8 cellular contexts compared by ENCODE assay signal in the genomic region with DNA sequence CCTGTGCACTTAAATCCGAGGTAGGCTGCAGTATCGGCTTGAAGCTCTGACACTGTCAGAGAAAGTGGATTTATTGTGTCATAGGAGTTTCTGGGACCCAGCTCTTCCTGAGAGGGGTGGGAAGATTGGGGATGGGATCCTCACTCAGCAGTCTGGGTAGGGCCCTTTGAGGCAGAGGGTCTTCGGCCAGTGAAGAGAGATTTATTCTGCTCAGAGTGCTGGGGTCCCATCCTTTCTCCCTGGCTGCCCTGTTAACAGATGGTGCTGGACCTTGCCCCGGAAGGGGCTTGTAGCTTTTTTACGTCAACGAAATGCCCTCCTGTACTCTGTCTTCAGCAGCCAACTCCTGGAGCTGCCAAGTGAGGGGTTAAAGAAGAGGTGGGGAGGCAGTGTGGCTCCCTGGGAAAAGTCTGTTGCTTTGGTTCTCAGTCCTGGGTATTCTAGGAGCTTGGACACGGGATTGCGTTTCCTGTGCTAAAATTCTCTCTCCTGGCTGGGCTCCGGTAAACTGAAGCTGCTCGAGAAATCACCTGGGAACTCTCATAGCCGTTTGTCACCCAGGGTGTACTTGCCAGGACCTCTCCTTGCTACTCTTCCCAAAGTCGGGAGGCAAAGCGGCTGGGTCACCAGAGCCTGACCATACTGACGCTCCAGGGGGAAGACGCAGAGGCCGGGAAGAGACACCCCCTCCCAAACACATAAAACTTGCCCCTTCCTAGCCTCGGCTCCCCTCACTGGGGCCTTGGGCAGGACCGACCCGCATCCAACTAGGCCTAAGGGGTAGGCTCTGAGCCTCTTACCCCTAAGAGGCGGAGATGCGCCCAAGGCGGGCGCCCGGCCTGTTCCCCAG. TPM values are rescaled to one million over a fixed set of nuclear protein-coding genes. Genes with fewer than 3 reads are reported as not detected.
DNase-seq lines count a peak whose midpoint lies in the region; ATAC-seq, FAIRE-seq and TF ChIP-seq lines count a peak whose summit lies in the region.

No MANE protein-coding gene starts in this region.

- H2BK12ac ChIP-seq in H1 (ENCODE audit: low read depth, low read length): no peak overlapping the region

- TF ChIP-seq CTCF in OCI-LY1 (IDR thresholded peaks at IDR 0.05; ENCODE audit: low read length) (no peak), H1 (IDR thresholded peaks at IDR 0.05; ENCODE audit: control extremely low read depth in 1 of 3, insufficient read depth in 1 of 3, low read depth in 1 of 3, low read length in 3 of 3) (no peak)

- no peak overlapping the region for H2BK5ac ChIP-seq in H1 (ENCODE audit: low read depth, low read length)

- H3K9me2 ChIP-seq in OCI-LY1 (ENCODE audit: low read depth, low read length): no peaks in the 10 kb centered on the region

- TF ChIP-seq EP300 in H1 (IDR thresholded peaks at IDR 0.05; ENCODE audit: borderline replicate concordance in 1 of 2, low read depth in 2 of 2, low read length in 2 of 2): no peak

- H3K23ac ChIP-seq in H1 (ENCODE audit: insufficient read length): no peak overlapping the region

- H3K4ac ChIP-seq in H1 (replicated peaks; ENCODE audit: insufficient read length, low read depth, low read length): no peak overlapping the region

- no peak overlapping the region for H2AK5ac ChIP-seq in H1 (ENCODE audit: low read depth, low read length)

- no peak for TF ChIP-seq POLR2A in H1 (IDR thresholded peaks at IDR 0.05; ENCODE audit: control extremely low read depth in 1 of 2, low read depth in 2 of 2, low read length in 2 of 2)

- ATAC-seq in activated CD8-positive, alpha-beta memory T cell treated with anti-CD3 and anti-CD28 coated beads, Interleukin-2, amount 10 ng/mL, durations not matched to agents 7 days and 5 days: no peak

- no peak for DNase-seq in activated CD8-positive, alpha-beta memory T cell treated with anti-CD3 and anti-CD28 coated beads, Interleukin-2, amount 10 ng/mL, durations not matched to agents 7 days and 5 days
- DNase-seq in activated CD8-positive, alpha-beta memory T cell treated with anti-CD3 and anti-CD28 coated beads for 24 hours: no peak
- DNase-seq in H1 (ENCODE audit: low read depth in 1 of 2, low spot score in 2 of 2): no peak
- no peak for DNase-seq in T-helper 9 cell
- no peak for DNase-seq in posterior vena cava (ENCODE audit: low spot score)
- no peak for DNase-seq in NCI-H526 (lab: John Stamatoyannopoulos, UW)

- peaks cover 2% of the 10 kb centered on the region for H3K23me2 ChIP-seq in H1 (ENCODE audit: low read depth, low read length)

- peaks cover 3% of the 10 kb centered on the region; the same call in 1 of the 2 replicates for H3K79me1 ChIP-seq in H1 (ENCODE audit: low read depth, low read length)

- H3K9me3 Mint-ChIP-seq in activated CD8-positive, alpha-beta memory T cell treated with anti-CD3 and anti-CD28 coated beads, Interleukin-2, amount 10 ng/mL, durations not matched to agents 7 days and 5 days (ENCODE audit: low read depth): no peaks in the 10 kb centered on the region

- POLR2A ChIA-PET in H1 (lab: Charles Lee; ENCODE audit: partially characterized antibody): interaction anchor here (0.7 to 8.9 kb wide), 7 partner anchors 8 to 132 kb away, joined by 3 to 94 read pairs (median 3); partner anchors contain the start of genes NAGA and NDUFA6

- no peak overlapping the region for H2AFZ ChIP-seq in OCI-LY1 (ENCODE audit: low read length)
- H2AFZ ChIP-seq in H1 (ENCODE audit: low read length): no peak overlapping the region

- H3K18ac ChIP-seq in H1 (ENCODE audit: extremely low read depth, low read length): 0 out of 2 replicates have a peak overlapping the region, but pooled peaks have one; percentile 1

- H3K4me1 ChIP-seq in OCI-LY1 (ENCODE audit: insufficient read depth, low read length, severe bottlenecking): peaks cover 17% of the 10 kb centered on the region
- peaks cover 2 to 7% (median 5%) of the 10 kb centered on the region in 4 experiments for H3K4me1 ChIP-seq in H1 (replicated peaks in 1 of 4; ENCODE audit: control insufficient read depth in 3 of 4, insufficient read depth in 4 of 4, low read length in 3 of 4)
- H3K4me1 ChIP-seq in muscle layer of colon (ENCODE audit: insufficient read depth, low read length): peaks cover 27% of the 10 kb centered on the region

- no peak overlapping the region for H3K14ac ChIP-seq in H1 (ENCODE audit: insufficient read length)

- H3K4me3 Mint-ChIP-seq in activated CD8-positive, alpha-beta memory T cell treated with anti-CD3 and anti-CD28 coated beads, Interleukin-2, amount 10 ng/mL, durations not matched to agents 7 days and 5 days: peak overlapping the region; percentile 87

- peak overlapping the region; percentile 79 for H3K27ac ChIP-seq in OCI-LY1 (ENCODE audit: low read depth, low read length, poor library complexity, severe bottlenecking)
- H3K27ac ChIP-seq in H1 (ENCODE audit: low read depth, low read length): peak overlapping the region; percentile 90; the same call in 1 of the 2 replicates
- H3K27ac ChIP-seq in muscle layer of colon (ENCODE audit: low read depth, low read length): peak overlapping the region; percentile 97

- peak overlapping the region; percentile 90 for H4K8ac ChIP-seq in H1 (ENCODE audit: extremely low read depth, insufficient read depth, low read length)

- peak overlapping the region; percentile 74 for H3K4me2 ChIP-seq in OCI-LY1 (ENCODE audit: low read length)
- H3K4me2 ChIP-seq in H1 (ENCODE audit: insufficient read depth in 1 of 2, low read depth in 2 of 2, low read length in 2 of 2): peak overlapping the region; percentile 82 to 86

- no peak overlapping the region for H2BK15ac ChIP-seq in H1 (ENCODE audit: low read length)

- peak overlapping the region; percentile 30 for H4K5ac ChIP-seq in H1 (ENCODE audit: insufficient read length, low read depth, low read length)

- peaks cover 32% of the 10 kb centered on the region for H3K4me1 Mint-ChIP-seq in activated CD8-positive, alpha-beta memory T cell treated with anti-CD3 and anti-CD28 coated beads, Interleukin-2, amount 10 ng/mL, durations not matched to agents 7 days and 5 days

- peaks cover 23% of the 10 kb centered on the region for H3K36me3 ChIP-seq in OCI-LY1 (ENCODE audit: insufficient read depth, low read length)
- H3K36me3 ChIP-seq in H1 (ENCODE audit: control insufficient read depth in 2 of 4, insufficient read depth in 4 of 4, low read length in 3 of 4): peaks cover under 1 to 7% (median 2%) of the 10 kb centered on the region in 4 experiments; a peak in 2 of 8 replicates
- peaks cover 28% of the 10 kb centered on the region for H3K36me3 ChIP-seq in muscle layer of colon (ENCODE audit: insufficient read depth, low read length)

- H3K27ac Mint-ChIP-seq in activated CD8-positive, alpha-beta memory T cell treated with anti-CD3 and anti-CD28 coated beads, Interleukin-2, amount 10 ng/mL, durations not matched to agents 7 days and 5 days: peak overlapping the region; percentile 96

- H3K9ac ChIP-seq in OCI-LY1 (ENCODE audit: low read length): peak overlapping the region; percentile 90
- peak overlapping the region in 3 of 4 experiments; percentile 91 to 96 (median 92); a peak in 6 of 7 replicates for H3K9ac ChIP-seq in H1 (replicated peaks in 1 of 4; ENCODE audit: extremely low read depth in 1 of 4, low read depth in 3 of 4, low read length in 3 of 4)
- H3K9ac ChIP-seq in muscle layer of colon (ENCODE audit: low read length): peak overlapping the region; percentile 99

- WGBS in H1 (ENCODE audit: extremely low coverage in 1 of 2, insufficient coverage in 1 of 2, insufficient read length in 1 of 2, insufficient replicate concordance in 2 of 2, low coverage in 1 of 2, low lambda C conversion rate in 2 of 2, missing lambda C conversion rate in 1 of 2), 2 experiments: 66% methylated on average over 24 of the region's 24 CpGs; no CpG with 5 or more reads in 1 of the 2 experiments

- H2BK120ac ChIP-seq in H1 (replicated peaks; ENCODE audit: low read depth, low read length): no peak overlapping the region

- H3K4me3 ChIP-seq in OCI-LY1 (ENCODE audit: low read depth, low read length, poor library complexity, severe bottlenecking) (peak overlapping the region; percentile 81), H1 (ENCODE audit: extremely low read depth in 1 of 4, insufficient read depth in 2 of 4, low read depth in 3 of 4, low read length in 4 of 4) (peak overlapping the region; percentile 65 to 87 (median 78)), muscle layer of colon (ENCODE audit: low read depth in 1 of 2, low read length in 2 of 2) (peak overlapping the region; percentile 28 to 78)

- no peak overlapping the region for H3K56ac ChIP-seq in H1 (replicated peaks; ENCODE audit: insufficient read length, low read depth, low read length)

- H3K27me3 Mint-ChIP-seq in activated CD8-positive, alpha-beta memory T cell treated with anti-CD3 and anti-CD28 coated beads, Interleukin-2, amount 10 ng/mL, durations not matched to agents 7 days and 5 days: no peaks in the 10 kb centered on the region

- intact Hi-C loops in posterior vena cava (cut with DNase I): no loop called here

- CTCF ChIA-PET in activated CD8-positive, alpha-beta memory T cell treated with anti-CD3 and anti-CD28 coated beads, Interleukin-2, amount 10 ng/mL, durations not matched to agents 7 days and 5 days (lab: Charles Lee): interaction anchor here (0.6 to 5.7 kb wide), 6 partner anchors 8 to 382 kb away, joined by 3 to 56 read pairs (median 6); partner anchors contain the start of genes NAGA and NDUFA6
- CTCF ChIA-PET in H1 (lab: Charles Lee; ENCODE audit: partially characterized antibody): interaction anchor here (0.6 to 2.2 kb wide), 7 partner anchors 9 to 128 kb away, joined by 3 to 10 read pairs (median 3); partner anchors contain the start of gene NDUFA6

- TF ChIP-seq RAD21 in H1 (IDR thresholded peaks at IDR 0.05 in 1 of 2, conservative IDR thresholded peaks at IDR 0.05 in 1 of 2; ENCODE audit: low read depth in 2 of 2, low read length in 2 of 2): no peak

- H3K9me3 ChIP-seq in OCI-LY1 (ENCODE audit: low read length) (no peaks in the 10 kb centered on the region), H1 (ENCODE audit: insufficient read depth in 2 of 2, low read depth in 1 of 2, low read length in 1 of 2) (no peaks in the 10 kb centered on the region), muscle layer of colon (ENCODE audit: low read length) (no peaks in the 10 kb centered on the region)

- peaks cover 14% of the 10 kb centered on the region for H3K36me3 Mint-ChIP-seq in activated CD8-positive, alpha-beta memory T cell treated with anti-CD3 and anti-CD28 coated beads, Interleukin-2, amount 10 ng/mL, durations not matched to agents 7 days and 5 days

- no peak for FAIRE-seq in H1 (lab: Jason Lieb, UNC)

- no peak overlapping the region for H2BK20ac ChIP-seq in H1 (ENCODE audit: low read length)

- H4K20me1 ChIP-seq in OCI-LY1 (ENCODE audit: insufficient read depth, low read length) (no peaks in the 10 kb centered on the region), H1 (replicated peaks in 1 of 2; ENCODE audit: control insufficient read depth in 1 of 2, insufficient read depth in 2 of 2, low read length in 2 of 2) (no peaks in the 10 kb centered on the region)

- H3F3A ChIP-seq in OCI-LY1 (ENCODE audit: insufficient read depth, low read length): no peaks in the 10 kb centered on the region

- no peak overlapping the region for H4K91ac ChIP-seq in H1 (replicated peaks; ENCODE audit: insufficient read length, low read length)

- H3K27me3 ChIP-seq in OCI-LY1 (ENCODE audit: insufficient read depth, low read length) (no peaks in the 10 kb centered on the region), H1 (replicated peaks in 1 of 4; ENCODE audit: control insufficient read depth in 3 of 4, extremely low read depth in 1 of 4, insufficient read depth in 3 of 4, low read length in 3 of 4) (peaks cover 0 to 4% (median 2%) of the 10 kb centered on the region in 4 experiments; a peak in 2 of 7 replicates), muscle layer of colon (ENCODE audit: control insufficient read depth in 1 of 2, insufficient read depth in 2 of 2, low read length in 2 of 2) (no peaks in the 10 kb centered on the region)

- H3K79me2 ChIP-seq in OCI-LY1 (ENCODE audit: insufficient read depth, low read length) (peaks cover 11% of the 10 kb centered on the region), H1 (ENCODE audit: control insufficient read depth in 1 of 2, insufficient read depth in 2 of 2, low read length in 2 of 2) (peaks cover 0 to 9% of the 10 kb centered on the region in 2 experiments; a peak in 2 of 4 replicates)

RNA-seq across cellular contexts. Expression of gene SMDT1, which starts 0.8 kb away (rescaled TPM):
- 10 to 100 TPM; 60.4 to 72.1 TPM for total RNA-seq in activated CD8-positive, alpha-beta memory T cell treated with anti-CD3 and anti-CD28 coated beads, Interleukin-2, amount 10 ng/mL, durations not matched to agents 7 days and 5 days
- total RNA-seq in H1 (2021; fragmentation: NEBNext Ultra II Directional; extraction: Animal tissue kit (Norgen Biotek cat#: 25700)): 35.6 and 36.0 TPM in 2 replicates
- polyA plus RNA-seq in H1 (2011; rRNA removed): 34.9 and 40.7 TPM in 2 replicates
- polyA plus RNA-seq in H1 (2011; cell fraction: cytosol; rRNA removed): 24.5 TPM
- 19.7 TPM for polyA plus RNA-seq in H1 (2011; cell fraction: nucleus; rRNA removed)
- polyA plus RNA-seq in H1 (2012, experiment 1 of 2): 36.3 to 59.7 TPM (median 47.1 TPM) in 4 replicates
- polyA plus RNA-seq in H1 (2012, experiment 2 of 2): 15.3 TPM
- 21.7 TPM for polyA plus RNA-seq in H1 (2013, experiment 1 of 2)
- polyA plus RNA-seq in H1 (2013, experiment 2 of 2): 22.2 TPM
- polyA minus RNA-seq in H1 (2011; rRNA and poly(A)+ RNA removed): 2.6 and 5.5 TPM in 2 replicates
- polyA minus RNA-seq in H1 (2011; cell fraction: cytosol; rRNA and poly(A)+ RNA removed): 3.0 TPM
- polyA minus RNA-seq in H1 (2011; cell fraction: nucleus; rRNA and poly(A)+ RNA removed): 10.3 TPM
- total RNA-seq in posterior vena cava: 10 to 100 TPM; 63.9 to 67.2 TPM

RNA-seq across cellular contexts. Expression of gene PHETA2, which starts 4.6 kb away (rescaled TPM):
- total RNA-seq in activated CD8-positive, alpha-beta memory T cell treated with anti-CD3 and anti-CD28 coated beads, Interleukin-2, amount 10 ng/mL, durations not matched to agents 7 days and 5 days: 1 to 10 TPM; 2.0 to 2.5 TPM
- total RNA-seq in H1 (2021; fragmentation: NEBNext Ultra II Directional; extraction: Animal tissue kit (Norgen Biotek cat#: 25700)): 7.4 and 8.0 TPM in 2 replicates
- 7.6 and 8.4 TPM in 2 replicates for polyA plus RNA-seq in H1 (2011; rRNA removed)
- polyA plus RNA-seq in H1 (2011; cell fraction: cytosol; rRNA removed): 9.3 TPM
- 9.5 TPM for polyA plus RNA-seq in H1 (2011; cell fraction: nucleus; rRNA removed)
- 6.3 to 9.1 TPM (median 8.2 TPM) in 4 replicates for polyA plus RNA-seq in H1 (2012, experiment 1 of 2)
- polyA plus RNA-seq in H1 (2012, experiment 2 of 2): 10.9 TPM
- 3.1 TPM for polyA plus RNA-seq in H1 (2013, experiment 1 of 2)
- polyA plus RNA-seq in H1 (2013, experiment 2 of 2): 3.5 TPM
- 3.6 and 4.8 TPM in 2 replicates for polyA minus RNA-seq in H1 (2011; rRNA and poly(A)+ RNA removed)
- 3.1 TPM for polyA minus RNA-seq in H1 (2011; cell fraction: cytosol; rRNA and poly(A)+ RNA removed)
- polyA minus RNA-seq in H1 (2011; cell fraction: nucleus; rRNA and poly(A)+ RNA removed): 5.3 TPM
- total RNA-seq in posterior vena cava: 10 to 100 TPM; 15.2 to 17.3 TPM

RNA-seq across cellular contexts. Expression of gene NAGA, which starts 8.1 kb away (rescaled TPM):
- total RNA-seq in activated CD8-positive, alpha-beta memory T cell treated with anti-CD3 and anti-CD28 coated beads, Interleukin-2, amount 10 ng/mL, durations not matched to agents 7 days and 5 days: 10 to 100 TPM; 23.1 to 27.1 TPM
- 14.7 and 14.8 TPM in 2 replicates for total RNA-seq in H1 (2021; fragmentation: NEBNext Ultra II Directional; extraction: Animal tissue kit (Norgen Biotek cat#: 25700))
- polyA plus RNA-seq in H1 (2011; rRNA removed): 30.7 and 39.5 TPM in 2 replicates
- 30.8 TPM for polyA plus RNA-seq in H1 (2011; cell fraction: cytosol; rRNA removed)
- 40.3 TPM for polyA plus RNA-seq in H1 (2011; cell fraction: nucleus; rRNA removed)
- polyA plus RNA-seq in H1 (2012, experiment 1 of 2): 17.1 to 23.7 TPM (median 19.8 TPM) in 4 replicates
- polyA plus RNA-seq in H1 (2012, experiment 2 of 2): 18.9 TPM
- polyA plus RNA-seq in H1 (2013, experiment 1 of 2): 20.2 TPM
- polyA plus RNA-seq in H1 (2013, experiment 2 of 2): 20.8 TPM
- polyA minus RNA-seq in H1 (2011; rRNA and poly(A)+ RNA removed): 35.3 and 40.0 TPM in 2 replicates
- 18.3 TPM for polyA minus RNA-seq in H1 (2011; cell fraction: cytosol; rRNA and poly(A)+ RNA removed)
- 14.3 TPM for polyA minus RNA-seq in H1 (2011; cell fraction: nucleus; rRNA and poly(A)+ RNA removed)
- total RNA-seq in posterior vena cava: 10 to 100 TPM; 18.4 to 29.7 TPM

RNA-seq across cellular contexts. Expression of gene NDUFA6, which starts 11.9 kb away (rescaled TPM):
- 10 to 100 TPM; 75.9 to 91.6 TPM for total RNA-seq in activated CD8-positive, alpha-beta memory T cell treated with anti-CD3 and anti-CD28 coated beads, Interleukin-2, amount 10 ng/mL, durations not matched to agents 7 days and 5 days
- total RNA-seq in H1 (2021; fragmentation: NEBNext Ultra II Directional; extraction: Animal tissue kit (Norgen Biotek cat#: 25700)): 99.5 and 105 TPM in 2 replicates
- 60.1 and 76.2 TPM in 2 replicates for polyA plus RNA-seq in H1 (2011; rRNA removed)
- 106 TPM for polyA plus RNA-seq in H1 (2011; cell fraction: cytosol; rRNA removed)
- polyA plus RNA-seq in H1 (2011; cell fraction: nucleus; rRNA removed): 45.7 TPM
- 119 to 140 TPM (median 130 TPM) in 4 replicates for polyA plus RNA-seq in H1 (2012, experiment 1 of 2)
- polyA plus RNA-seq in H1 (2012, experiment 2 of 2): 88.8 TPM
- 130 TPM for polyA plus RNA-seq in H1 (2013, experiment 1 of 2)
- polyA plus RNA-seq in H1 (2013, experiment 2 of 2): 129 TPM
- 15.0 and 17.8 TPM in 2 replicates for polyA minus RNA-seq in H1 (2011; rRNA and poly(A)+ RNA removed)
- polyA minus RNA-seq in H1 (2011; cell fraction: cytosol; rRNA and poly(A)+ RNA removed): 25.5 TPM
- polyA minus RNA-seq in H1 (2011; cell fraction: nucleus; rRNA and poly(A)+ RNA removed): 15.1 TPM
- 10 to 100 TPM; 48.1 to 52.1 TPM for total RNA-seq in posterior vena cava

RNA-seq across cellular contexts. Expression of gene CYP2D6, which starts 51.9 kb away (rescaled TPM):
- 1 to 10 TPM; 2.3 to 2.5 TPM for total RNA-seq in activated CD8-positive, alpha-beta memory T cell treated with anti-CD3 and anti-CD28 coated beads, Interleukin-2, amount 10 ng/mL, durations not matched to agents 7 days and 5 days
- total RNA-seq in H1 (2021; fragmentation: NEBNext Ultra II Directional; extraction: Animal tissue kit (Norgen Biotek cat#: 25700)): 0.77 and 0.93 TPM in 2 replicates
- 1.7 TPM in 2 replicates for polyA plus RNA-seq in H1 (2011; rRNA removed)
- polyA plus RNA-seq in H1 (2011; cell fraction: cytosol; rRNA removed): 1.3 TPM
- 7.8 TPM for polyA plus RNA-seq in H1 (2011; cell fraction: nucleus; rRNA removed)
- 1.2 to 2.4 TPM (median 1.5 TPM) in 4 replicates for polyA plus RNA-seq in H1 (2012, experiment 1 of 2)
- polyA plus RNA-seq in H1 (2012, experiment 2 of 2): 0.47 TPM
- polyA plus RNA-seq in H1 (2013, experiment 1 of 2): 0.61 TPM
- 0.46 TPM for polyA plus RNA-seq in H1 (2013, experiment 2 of 2)
- polyA minus RNA-seq in H1 (2011; rRNA and poly(A)+ RNA removed): 0.46 and 0.79 TPM in 2 replicates
- polyA minus RNA-seq in H1 (2011; cell fraction: cytosol; rRNA and poly(A)+ RNA removed): not detected
- 1.4 TPM for polyA minus RNA-seq in H1 (2011; cell fraction: nucleus; rRNA and poly(A)+ RNA removed)
- under 1 TPM; 0.37 to 0.48 TPM for total RNA-seq in posterior vena cava
